In genomic region chr3:48716982-48717746, GRCh38 we compare ENCODE assay signal across 8 cellular contexts. TPM values are rescaled to one million over a fixed set of nuclear protein-coding genes. Genes with fewer than 3 reads are reported as not detected.
A peak's percentile ranks its signal among the peaks of the same experiment; 100 is the strongest.
DNase-seq lines count a peak whose midpoint lies in the region; TF ChIP-seq lines count a peak whose summit lies in the region.

Gene IP6K2 (minus strand): TSS chr3:48717221. CDS start chr3:48695291, 21,930 bp downstream.

- H3K9ac ChIP-seq in ES-I3 (ENCODE audit: low read depth, low read length) (peak within 1 kb of the TSS; percentile 100), MM.1S (ENCODE audit: low read length) (peak within 1 kb of the TSS; percentile 91), neural cell (ENCODE audit: low read length) (peak within 1 kb of the TSS; percentile 100)

- TF ChIP-seq CTCF in MM.1S (IDR thresholded peaks at IDR 0.05; ENCODE audit: low read length) (no peak), neural cell (IDR thresholded peaks at IDR 0.05; ENCODE audit: poor library complexity, severe bottlenecking) (no peak), stomach (IDR thresholded peaks at IDR 0.05) (peak in 1 of 7 experiments; percentile 6)

- H3K9me2 ChIP-seq in MM.1S (replicated peaks; ENCODE audit: insufficient read depth, low read length) (no peaks in the 10 kb centered on the region), neural cell (ENCODE audit: insufficient read depth, low read length) (no peaks in the 10 kb centered on the region)

- H3K27me3 ChIP-seq in HAP-1 (ENCODE audit: low read depth) (no peaks in the 10 kb centered on the region), MM.1S (replicated peaks; ENCODE audit: insufficient read depth, low read length) (no peaks in the 10 kb centered on the region), neural cell (ENCODE audit: insufficient read depth, low read depth, low read length) (no peaks in the 10 kb centered on the region), stomach (no peaks in the 10 kb centered on the region)

- in situ Hi-C loops in HAP-1 (cut with MboI; ENCODE audit: low sequenced_read_pairs) = no loop called here

- H4K20me1 ChIP-seq in MM.1S (ENCODE audit: insufficient read depth, low read length) (no peaks in the 10 kb centered on the region), neural cell (ENCODE audit: insufficient read depth) (peaks cover 11% of the 10 kb centered on the region)

- H3K36me3 ChIP-seq in ES-I3 (ENCODE audit: insufficient read depth, low read length) (peaks cover 16% of the 10 kb centered on the region), HAP-1 (replicated peaks) (peaks cover 21% of the 10 kb centered on the region), MM.1S (replicated peaks; ENCODE audit: insufficient read depth, low read length) (no peaks in the 10 kb centered on the region), neural cell (ENCODE audit: insufficient read depth, low read length) (no peaks in the 10 kb centered on the region), stomach (peaks cover 0 to 31% (median 21%) of the 10 kb centered on the region in 4 donors)

- peaks cover 10% of the 10 kb centered on the region for H3K4me1 ChIP-seq in ES-I3 (ENCODE audit: insufficient read depth, low read length)
- peaks cover 3% of the 10 kb centered on the region; the same call in 1 of the 2 replicates for H3K4me1 ChIP-seq in HAP-1
- H3K4me1 ChIP-seq in MM.1S (ENCODE audit: low read length) = no peaks in the 10 kb centered on the region
- peaks cover 36 to 68% (median 46%) of the 10 kb centered on the region in 4 donors for H3K4me1 ChIP-seq in stomach

- H3K27ac ChIP-seq in MM.1S (ENCODE audit: low read length) (peak within 1 kb of the TSS; percentile 20; the same call in 1 of the 2 replicates), neural cell (ENCODE audit: low read length) (peak within 1 kb of the TSS; percentile 100), stomach (peak within 1 kb of the TSS; percentile 82 to 94 (median 89))

- H3K9me3 ChIP-seq in ES-I3 (ENCODE audit: control insufficient read depth, insufficient read depth, low read length) (no peaks in the 10 kb centered on the region), HAP-1 (no peaks in the 10 kb centered on the region), MM.1S (replicated peaks; ENCODE audit: insufficient read depth, low read length) (no peaks in the 10 kb centered on the region), neural cell (ENCODE audit: low read length) (no peaks in the 10 kb centered on the region), stomach (no peaks in the 10 kb centered on the region)

- peak within 1 kb of the TSS; percentile 83 for H3K4me3 ChIP-seq in HAP-1
- peak within 1 kb of the TSS; percentile 85 for H3K4me3 ChIP-seq in MM.1S (ENCODE audit: low read length)
- peak within 1 kb of the TSS; percentile 84 for H3K4me3 ChIP-seq in neural cell (ENCODE audit: low read length)
- peak within 1 kb of the TSS; percentile 70 to 95 (median 83) for H3K4me3 ChIP-seq in stomach

- DNase-seq in HAP-1 (ENCODE audit: low spot score in 2 of 2) = peak; percentile 97 to 100
- peak; percentile 99 for DNase-seq in MM.1S
- DNase-seq in SIG-M5 (lab: John Stamatoyannopoulos, UW) = peak; percentile 85
- DNase-seq in activated gamma-delta T cell (lab: John Stamatoyannopoulos, UW) = peak; percentile 94
- DNase-seq in fibroblast of the conjunctiva (ENCODE audit: low read depth) = peak; percentile 97
- peak; percentile 99 for DNase-seq in stomach

- intact Hi-C loops in stomach (cut with DNase I; ENCODE audit: low total_unique reads) = no loop called here

- TF ChIP-seq RAD21 in neural cell (conservative IDR thresholded peaks at IDR 0.05) = no peak

- TF ChIP-seq EP300 in neural cell (conservative IDR thresholded peaks at IDR 0.05; ENCODE audit: poor library complexity, severe bottlenecking) (peak; percentile 95), stomach (IDR thresholded peaks at IDR 0.05) (no peak)

- H2AFZ ChIP-seq in MM.1S (ENCODE audit: low read length) (peak within 1 kb of the TSS; percentile 96), neural cell (ENCODE audit: low read depth, low read length) (peak within 1 kb of the TSS; percentile 66)

- 1 to 3% (median 1%) methylated on average over 19 to 38 of the region's 38 CpGs for WGBS in stomach, 5 donors

- H3F3A ChIP-seq in MM.1S (ENCODE audit: insufficient read depth, low read length) (no peaks in the 10 kb centered on the region), neural cell (ENCODE audit: insufficient read depth, low read length, poor library complexity, severe bottlenecking) (no peaks in the 10 kb centered on the region)

- H3K4me2 ChIP-seq in MM.1S (ENCODE audit: low read depth, low read length) = peak within 1 kb of the TSS; percentile 73
- H3K4me2 ChIP-seq in neural cell (ENCODE audit: low read length) = peak within 1 kb of the TSS; percentile 95

- peaks cover 48% of the 10 kb centered on the region for H3K79me2 ChIP-seq in MM.1S (ENCODE audit: low read length)
- H3K79me2 ChIP-seq in neural cell (replicated peaks; ENCODE audit: insufficient read depth, low read length) = peaks cover 47% of the 10 kb centered on the region

- peak in 1 of 4 donors; percentile 67 for TF ChIP-seq POLR2A in stomach (IDR thresholded peaks at IDR 0.05)

TF ChIP-seq in neural cell, 6 proteins besides CTCF, POLR2A, EP300 and RAD21:
- peak; percentile 93 for TF ChIP-seq TAF1 (IDR thresholded peaks at IDR 0.05; ENCODE audit: low read depth)
- TF ChIP-seq POLR2AphosphoS5 (IDR thresholded peaks at IDR 0.05) = peak; percentile 99
- peak; percentile 92 for TF ChIP-seq REST (IDR thresholded peaks at IDR 0.05; ENCODE audit: borderline replicate concordance)
- peak; percentile 40 for TF ChIP-seq SMC3 (conservative IDR thresholded peaks at IDR 0.05; ENCODE audit: poor library complexity)
- TF ChIP-seq EZH2 (IDR thresholded peaks at IDR 0.05; ENCODE audit: borderline replicate concordance, insufficient read depth, low read length, poor library complexity, severe bottlenecking) = no peak
- TF ChIP-seq MXI1 (conservative IDR thresholded peaks at IDR 0.05; ENCODE audit: poor library complexity, severe bottlenecking) = peak; percentile 61
TF ChIP-seq in neural cell: peak in this region for 5.

RNA-seq across cellular contexts. Expression of gene IP6K2, which starts in this region (rescaled TPM):
- polyA plus RNA-seq in neural cell = 451 and 480 TPM in 2 replicates
- polyA minus RNA-seq in neural cell = 255 and 266 TPM in 2 replicates
- 100 to 1,000 TPM; 102 to 234 (median 110) TPM for total RNA-seq in stomach
- 10 to 100 TPM; 44.1 to 87.5 (median 65.7) TPM for polyA plus RNA-seq in stomach

Comparison
In these comparisons a context has a peak if more than half of its experiments do, and no peak if none do; other contexts are left out.
1. Peak in every context shown above with its lines: DNase-seq, H3K4me3 ChIP-seq and H3K27ac ChIP-seq.
2. H3K27ac ChIP-seq: peak in every context shown above with its lines; median percentile 100 in neural cell; 89 in stomach; 20 in MM.1S.